Comparison of ENCODE assay signal across 21 cellular contexts in the genomic region with DNA sequence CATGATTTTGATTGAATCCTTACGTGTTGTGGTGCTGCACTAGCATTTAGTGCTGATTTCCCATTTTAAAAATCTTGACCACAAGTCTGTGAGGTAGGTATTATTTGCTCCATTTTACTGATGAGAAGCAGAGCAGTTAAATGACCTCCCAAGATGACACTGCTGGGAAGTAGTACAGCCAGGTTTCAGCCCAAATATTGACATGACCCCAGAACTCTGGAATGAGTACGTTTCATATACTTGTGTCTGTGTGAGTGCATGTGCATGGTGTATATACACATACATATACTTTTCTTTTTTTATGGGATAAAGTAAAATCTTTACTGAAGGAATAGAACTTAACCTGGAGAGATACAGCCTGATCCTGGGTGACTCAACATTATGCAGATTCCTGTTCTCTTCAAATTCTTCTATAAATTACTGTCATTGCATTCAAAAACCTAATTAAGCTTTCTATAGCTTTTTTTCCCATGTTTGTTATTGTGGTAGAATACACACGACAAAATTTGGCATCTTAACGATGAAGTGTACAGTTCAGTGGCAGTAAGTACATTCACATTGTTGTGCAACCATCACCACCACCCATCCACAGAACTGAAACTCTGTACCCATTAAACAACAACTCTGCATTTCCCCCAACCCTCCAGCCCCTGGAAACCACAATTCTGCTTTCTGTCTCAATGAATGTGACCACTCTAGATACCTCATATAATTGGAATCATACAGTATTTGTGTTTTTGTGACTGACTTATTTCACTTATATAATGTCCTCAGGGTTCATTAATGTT.
"Had no signal": no experiment of that assay in that cellular context is flagged by ENCODE, and none has a peak within 500 bp of the region (broad histone marks: within the 10 kb centered on the region; RNA-seq: fewer than 3 reads in every experiment).

No MANE protein-coding gene starts in this region.

- H3K9me3 ChIP-seq: adrenal gland, vagina had no signal

- H3K27me3 ChIP-seq: adrenal gland, foreskin keratinocyte, vagina had no signal

- H3K4me3 ChIP-seq: adrenal gland, left ventricle myocardium inferior, thoracic aorta, vagina had no signal

- H3K36me3 ChIP-seq: adrenal gland, left ventricle myocardium inferior, thoracic aorta, vagina had no signal

- DNase-seq: activated CD4-positive, alpha-beta T cell treated with anti-CD3 and anti-CD28 coated beads for 1 hour; activated gamma-delta T cell treated with Interleukin-2 at 50 U/mL for 16 hours; activated T-cell treated with anti-CD3 and anti-CD28 coated beads, Interleukin-2, amount 50 U/mL, for 1 hour; adrenal gland; central memory CD4-positive, alpha-beta T cell; dermis blood vessel endothelial cell; effector CD8-positive, alpha-beta T cell; foreskin keratinocyte; hippocampal formation; kidney glomerular epithelial cell; left ventricle myocardium inferior; mammary epithelial cell; midbrain; natural killer cell; retina; stimulated activated CD4-positive, alpha-beta T cell treated with anti-CD3 and anti-CD28 coated beads, Interleukin-4, amount 100 ng/mL, for 1 hour; stimulated activated naive CD4-positive, alpha-beta T cell had no signal

- H3K4me1 ChIP-seq: adrenal gland, foreskin keratinocyte, vagina had no signal

- H3K27ac ChIP-seq: adrenal gland, foreskin keratinocyte, left ventricle myocardium inferior, vagina had no signal

- ATAC-seq: activated naive CD4-positive, alpha-beta T cell treated with anti-CD3 and anti-CD28 coated beads, Interleukin-2, amount 50 U/mL, for 72 hours; foreskin keratinocyte; natural killer cell had no signal

- FAIRE-seq: astrocyte had no signal
